27 cellular contexts compared by ENCODE assay signal in genomic region chr1:44261475-44261853, GRCh38. TPM values are rescaled to one million over a fixed set of nuclear protein-coding genes. Genes with fewer than 3 reads are reported as not detected.
DNase-seq lines count a peak whose midpoint lies in the region; ATAC-seq and TF ChIP-seq lines count a peak whose summit lies in the region.
"Had no signal": no experiment of that assay in that cellular context is flagged by ENCODE, and none has a peak within 500 bp of the region (broad histone marks: within the 10 kb centered on the region; RNA-seq: fewer than 3 reads in every experiment).

No MANE protein-coding gene starts in this region.

- no peaks in the 10 kb centered on the region for H3K9me3 ChIP-seq in HEK293 (ENCODE audit: control insufficient read depth, insufficient read depth, low read depth, low read length)
- H3K9me3 ChIP-seq in body of pancreas, result no peaks in the 10 kb centered on the region
- H3K9me3 ChIP-seq in psoas muscle, result no peaks in the 10 kb centered on the region
- H3K9me3 ChIP-seq: right lobe of liver, thyroid gland had no signal

- peak overlapping the region; percentile 5 for H3K9ac ChIP-seq in rectal smooth muscle tissue (ENCODE audit: low read length)
- H3K9ac ChIP-seq: parathyroid adenoma had no signal

- no peak overlapping the region for H3K27ac ChIP-seq in HEK293 (ENCODE audit: extremely low read depth, low read depth, low read length)
- no peak overlapping the region for H3K27ac ChIP-seq in rectal smooth muscle tissue (ENCODE audit: low read depth, low read length)
- no peak overlapping the region for H3K27ac ChIP-seq in body of pancreas
- H3K27ac ChIP-seq in psoas muscle, result no peak overlapping the region
- H3K27ac ChIP-seq: brain microvascular endothelial cell, C4-2B, parathyroid adenoma, right lobe of liver, thyroid gland had no signal

- intact Hi-C loops in dendritic cell treated with granulocyte-macrophage colony-stimulating factor and Interleukin-4, amounts not matched to agents 40 ng/mL and 50 ng/mL, for 4 days (cut with micrococcal nuclease), result no loop called here
- intact Hi-C loops in left colon (cut with DNase I, micrococcal nuclease) (no loop called here), body of pancreas (cut with DNase I) (no loop called here), psoas muscle (cut with DNase I) (no loop called here), sciatic nerve (cut with DNase I) (no loop called here)

- H3K27me3 ChIP-seq in rectal smooth muscle tissue (ENCODE audit: control insufficient read depth, insufficient read depth, low read length) (no peaks in the 10 kb centered on the region), body of pancreas (no peaks in the 10 kb centered on the region), psoas muscle (ENCODE audit: insufficient read depth in 3 of 3, low read length in 2 of 3) (no peaks in the 10 kb centered on the region)
- H3K27me3 ChIP-seq: brain microvascular endothelial cell, right lobe of liver, thyroid gland had no signal

- CTCF ChIA-PET in HEK293 (lab: Yijun Ruan, JAX), result interaction anchor here (0.9 to 1.4 kb wide), 2 partner anchors 44 to 347 kb away, joined by 3 to 7 read pairs; no protein-coding TSS in a partner anchor

- no peaks in the 10 kb centered on the region for H3K27me3 Mint-ChIP-seq in dendritic cell treated with granulocyte-macrophage colony-stimulating factor and Interleukin-4, amounts not matched to agents 40 ng/mL and 50 ng/mL, for 4 days
- H3K27me3 Mint-ChIP-seq: activated T-cell treated with anti-CD3 and anti-CD28 coated beads, Interleukin-2, amount 50 U/mL, for 24 hours; memory B cell; naive thymus-derived CD8-positive, alpha-beta T cell; stimulated activated naive CD8-positive, alpha-beta T cell treated with anti-CD3 and anti-CD28 coated beads, Interleukin-15, amount 100 ng/mL, for 72 hours had no signal

- no peak for TF ChIP-seq CTCF in HEK293 (tag by site-specific recombination; IDR thresholded peaks at IDR 0.05)
- TF ChIP-seq CTCF in body of pancreas (IDR thresholded peaks at IDR 0.05), result no peak
- TF ChIP-seq CTCF in psoas muscle (IDR thresholded peaks at IDR 0.05), result no peak

- H3K36me3 ChIP-seq in HEK293 (ENCODE audit: control insufficient read depth in 2 of 2, insufficient read depth in 1 of 2, low read length in 2 of 2) (peaks cover 0 to 22% of the 10 kb centered on the region in 2 experiments; a peak in 1 of 3 replicates), rectal smooth muscle tissue (ENCODE audit: control insufficient read depth, insufficient read depth, low read length) (no peaks in the 10 kb centered on the region), body of pancreas (replicated peaks in 1 of 2; ENCODE audit: insufficient read depth in 1 of 2, low read depth in 2 of 2) (no peaks in the 10 kb centered on the region), psoas muscle (ENCODE audit: insufficient read depth in 1 of 2, low read depth in 1 of 2) (peaks cover 0 to 4% of the 10 kb centered on the region in 2 donors)
- H3K36me3 ChIP-seq: brain microvascular endothelial cell, right lobe of liver, thyroid gland had no signal

- no peaks in the 10 kb centered on the region for H3K9me3 Mint-ChIP-seq in dendritic cell treated with granulocyte-macrophage colony-stimulating factor and Interleukin-4, amounts not matched to agents 40 ng/mL and 50 ng/mL, for 4 days
- H3K9me3 Mint-ChIP-seq: activated T-cell treated with anti-CD3 and anti-CD28 coated beads, Interleukin-2, amount 50 U/mL, for 24 hours; memory B cell; naive thymus-derived CD8-positive, alpha-beta T cell; stimulated activated naive CD8-positive, alpha-beta T cell treated with anti-CD3 and anti-CD28 coated beads, Interleukin-15, amount 100 ng/mL, for 72 hours had no signal

- H3K4me1 ChIP-seq in HEK293 (ENCODE audit: control insufficient read depth, insufficient read depth, low read length) (no peaks in the 10 kb centered on the region), rectal smooth muscle tissue (ENCODE audit: control insufficient read depth, insufficient read depth, low read length) (no peaks in the 10 kb centered on the region), body of pancreas (no peaks in the 10 kb centered on the region), psoas muscle (no peaks in the 10 kb centered on the region)
- H3K4me1 ChIP-seq: parathyroid adenoma, right lobe of liver, thyroid gland had no signal

- H3K4me3 ChIP-seq in HEK293 (ENCODE audit: low read depth, low read length) (no peak overlapping the region), rectal smooth muscle tissue (ENCODE audit: low read length) (peak overlapping the region; percentile 28), body of pancreas (no peak overlapping the region), psoas muscle (no peak overlapping the region)
- H3K4me3 ChIP-seq: right lobe of liver, thyroid gland had no signal

- H3K4me1 Mint-ChIP-seq in dendritic cell treated with granulocyte-macrophage colony-stimulating factor and Interleukin-4, amounts not matched to agents 40 ng/mL and 50 ng/mL, for 4 days (ENCODE audit: low read depth), result peaks cover 59% of the 10 kb centered on the region

- H3K4me3 Mint-ChIP-seq in dendritic cell treated with granulocyte-macrophage colony-stimulating factor and Interleukin-4, amounts not matched to agents 40 ng/mL and 50 ng/mL, for 4 days, result no peak overlapping the region
- H3K4me3 Mint-ChIP-seq: activated T-cell treated with anti-CD3 and anti-CD28 coated beads, Interleukin-2, amount 50 U/mL, for 24 hours; memory B cell; naive thymus-derived CD8-positive, alpha-beta T cell; stimulated activated naive CD8-positive, alpha-beta T cell treated with anti-CD3 and anti-CD28 coated beads, Interleukin-15, amount 100 ng/mL, for 72 hours had no signal

- H3K36me3 Mint-ChIP-seq in dendritic cell treated with granulocyte-macrophage colony-stimulating factor and Interleukin-4, amounts not matched to agents 40 ng/mL and 50 ng/mL, for 4 days (ENCODE audit: low read depth), result no peaks in the 10 kb centered on the region

- POLR2A ChIA-PET in HEK293 (lab: Yijun Ruan, JAX), result no interaction called here

- 95 to 96% methylated on average over 11 of the region's 11 CpGs for WGBS in body of pancreas, 2 donors
- WGBS in psoas muscle, 3 donors, result 94 to 96% (median 95%) methylated on average over 11 of the region's 11 CpGs

- TF ChIP-seq POLR2A in body of pancreas (IDR thresholded peaks at IDR 0.05), result no peak

- peak; percentile 23 for ATAC-seq in left colon
- ATAC-seq in body of pancreas, result no peak
- ATAC-seq in psoas muscle, result no peak
- ATAC-seq in sciatic nerve, result no peak
- ATAC-seq: naive thymus-derived CD8-positive, alpha-beta T cell; SK-N-SH treated with all-trans-retinoic acid at 6 μM for 48 hours; stimulated activated naive CD8-positive, alpha-beta T cell treated with anti-CD3 and anti-CD28 coated beads, Interleukin-15, amount 100 ng/mL, for 72 hours had no signal

- H3K27ac Mint-ChIP-seq in dendritic cell treated with granulocyte-macrophage colony-stimulating factor and Interleukin-4, amounts not matched to agents 40 ng/mL and 50 ng/mL, for 4 days, result peak overlapping the region; percentile 82
- H3K27ac Mint-ChIP-seq: memory B cell had no signal

- DNase-seq in left colon (no peak), body of pancreas (no peak), psoas muscle (no peak), islet precursor cell (no peak), sciatic nerve (ENCODE audit: low spot score) (no peak)
- DNase-seq: activated CD4-positive, alpha-beta T cell treated with anti-CD3 and anti-CD28 coated beads for 48 hours; activated naive CD4-positive, alpha-beta T cell; activated T-cell treated with anti-CD3 and anti-CD28 coated beads, Interleukin-2, amount 50 U/mL, for 24 hours; brain microvascular endothelial cell; DMS 273 treated with DMSO at 0.1 percent for 48 hours; GOT3; KG1; naive thymus-derived CD8-positive, alpha-beta T cell; NCI-H1436; NCI-H2171; right lobe of liver; RPMI8226; stimulated activated naive CD8-positive, alpha-beta T cell treated with anti-CD3 and anti-CD28 coated beads, Interleukin-15, amount 100 ng/mL, for 72 hours; T-helper 2 cell; thyroid gland had no signal

TF ChIP-seq in HEK293, 187 proteins besides CTCF, POLR2A, EP300 and RAD21:
- TF ChIP-seq SP3 (tag by site-specific recombination; IDR thresholded peaks at IDR 0.05) (no peak), ZNF626 (tag by site-specific recombination; IDR thresholded peaks at IDR 0.05) (no peak), ZNF596 (tag by site-specific recombination; IDR thresholded peaks at IDR 0.05) (peak; percentile 59; the same call in 1 of the 2 replicates), ZNF76 (tag by site-specific recombination; IDR thresholded peaks at IDR 0.05; ENCODE audit: borderline replicate concordance, low read depth) (no peak), ZNF785 (tag by site-specific recombination; IDR thresholded peaks at IDR 0.05) (no peak), ZSCAN5A (tag by site-specific recombination; IDR thresholded peaks at IDR 0.05) (no peak), ZNF558 (tag by site-specific recombination; IDR thresholded peaks at IDR 0.05) (no peak)
TF ChIP-seq in HEK293: peak in this region for 1.

RNA-seq across cellular contexts. Expression of gene DMAP1, which starts 48.2 kb away (rescaled TPM):
- total RNA-seq in left colon (10 to 100 TPM; 39.0 to 44.4 TPM), body of pancreas (10 to 100 TPM; 39.2 to 93.3 TPM), psoas muscle (10 to 100 TPM; 18.5 to 28.3 (median 23.7) TPM), sciatic nerve (35.9 TPM)
- 10 to 100 TPM; 18.3 to 30.5 (median 22.2) TPM for polyA plus RNA-seq in psoas muscle
